ENCODE assay signal across 1 cellular context in genomic region chr10:103191198-103191597, GRCh38.
TF ChIP-seq lines count a peak whose summit lies in the region.

No MANE protein-coding gene starts in this region.

TF ChIP-seq in HEK293, 187 proteins besides CTCF, POLR2A, EP300 and RAD21:
- TF ChIP-seq PRDM6 (tag by site-specific recombination; IDR thresholded peaks at IDR 0.05): peak; percentile 31
- peak; percentile 56; the same call in 1 of the 2 replicates for TF ChIP-seq ZNF362 (tag by site-specific recombination; IDR thresholded peaks at IDR 0.05)
